8 cellular contexts compared by ENCODE assay signal in genomic region chr2:74527741-74528140, GRCh38. TPM values are rescaled to one million over a fixed set of nuclear protein-coding genes. Genes with fewer than 3 reads are reported as not detected.
DNase-seq lines count a peak whose midpoint lies in the region; TF ChIP-seq lines count a peak whose summit lies in the region.
"Had no signal": no experiment of that assay in that cellular context is flagged by ENCODE, and none has a peak within 500 bp of the region (broad histone marks: within the 10 kb centered on the region; RNA-seq: fewer than 3 reads in every experiment).

No MANE protein-coding gene starts in this region.

- intact Hi-C loops in Caco-2 (cut with micrococcal nuclease; ENCODE audit: unreplicated experiment) (loop anchor here (2.0 kb wide), 1 partner anchor 73 kb away; the partner anchor contains the start of gene INO80B), prostate gland (cut with DNase I) (loop anchor here (10.0 kb wide), 1 partner anchor 57 kb away; no protein-coding TSS in a partner anchor)

- WGBS in prostate gland = 93% methylated on average over 9 of the region's 9 CpGs

- POLR2A ChIA-PET in Caco-2 (lab: Charles Lee) = interaction anchor here (0.5 kb wide), 1 partner anchor 11 kb away, joined by 4 read pairs; no protein-coding TSS in a partner anchor

- H3K4me3 ChIP-seq in Caco-2 (ENCODE audit: low read depth, low read length) (no peak overlapping the region), prostate gland (no peak overlapping the region)

- H3K4me3 Mint-ChIP-seq in Caco-2 (ENCODE audit: unreplicated experiment) = peak overlapping the region; percentile 99
- peak overlapping the region; percentile 98 for H3K4me3 Mint-ChIP-seq in activated naive CD8-positive, alpha-beta T cell

- TSS peak; percentile 53 for BruUV-seq in Caco-2 (replicated peaks; lab: Mats Ljungman, UMichigan)

- peak overlapping the region; percentile 28 for H3K27ac Mint-ChIP-seq in Caco-2 (ENCODE audit: unreplicated experiment)
- no peak overlapping the region for H3K27ac Mint-ChIP-seq in activated naive CD8-positive, alpha-beta T cell

- H3K9me3 Mint-ChIP-seq in Caco-2 (ENCODE audit: unreplicated experiment) = no peaks in the 10 kb centered on the region
- H3K9me3 Mint-ChIP-seq in activated naive CD8-positive, alpha-beta T cell (ENCODE audit: low read depth) = no peaks in the 10 kb centered on the region

- no peak overlapping the region for H3K27ac ChIP-seq in prostate gland
- H3K27ac ChIP-seq: coronary artery had no signal

- H3K4me1 ChIP-seq in Caco-2 (peaks cover 6% of the 10 kb centered on the region), prostate gland (replicated peaks) (peaks cover 7% of the 10 kb centered on the region)

- H3K9me3 ChIP-seq in Caco-2 = no peaks in the 10 kb centered on the region
- H3K9me3 ChIP-seq in prostate gland = no peaks in the 10 kb centered on the region
- H3K9me3 ChIP-seq: transverse colon had no signal

- H3K4me1 Mint-ChIP-seq in Caco-2 (ENCODE audit: low read depth, unreplicated experiment) = peaks cover 18% of the 10 kb centered on the region
- H3K4me1 Mint-ChIP-seq in activated naive CD8-positive, alpha-beta T cell (ENCODE audit: low read depth) = peaks cover 35% of the 10 kb centered on the region

- DNase-seq in Caco-2 (no peak), prostate gland (ENCODE audit: low spot score) (no peak), NCI-H82 treated with DMSO at 0.1 percent for 48 hours (lab: John Stamatoyannopoulos, UW; ENCODE audit: unreplicated experiment) (no peak)
- DNase-seq: DMS79 treated with DMSO at 0.1 percent for 48 hours, small intestine, transverse colon had no signal

- CTCF ChIA-PET in Caco-2 (lab: Charles Lee) = no interaction called here

- H3K27me3 ChIP-seq in Caco-2 (replicated peaks; ENCODE audit: control insufficient read depth, insufficient read depth, low read length) (no peaks in the 10 kb centered on the region), prostate gland (replicated peaks; ENCODE audit: insufficient read depth) (no peaks in the 10 kb centered on the region)
- H3K27me3 ChIP-seq: transverse colon had no signal

- no peak for TF ChIP-seq POLR2A in prostate gland (IDR thresholded peaks at IDR 0.05)

- H3K36me3 ChIP-seq in Caco-2 (ENCODE audit: control insufficient read depth, insufficient read depth, low read length) = peaks cover 9% of the 10 kb centered on the region
- H3K36me3 ChIP-seq in prostate gland = peaks cover 0 to 4% of the 10 kb centered on the region in 2 donors

- peaks cover 46% of the 10 kb centered on the region for H3K36me3 Mint-ChIP-seq in Caco-2 (ENCODE audit: insufficient read depth, unreplicated experiment)
- H3K36me3 Mint-ChIP-seq in activated naive CD8-positive, alpha-beta T cell = peaks cover 18% of the 10 kb centered on the region

- no peaks in the 10 kb centered on the region for H3K27me3 Mint-ChIP-seq in Caco-2 (ENCODE audit: insufficient read depth, unreplicated experiment)
- no peaks in the 10 kb centered on the region for H3K27me3 Mint-ChIP-seq in activated naive CD8-positive, alpha-beta T cell

- no peak for TF ChIP-seq CTCF in Caco-2 (IDR thresholded peaks at IDR 0.05; ENCODE audit: insufficient read depth in 1 of 2, low read depth in 1 of 2, low read length in 1 of 2, severe bottlenecking in 1 of 2, unreplicated experiment in 1 of 2)
- TF ChIP-seq CTCF in prostate gland (IDR thresholded peaks at IDR 0.05) = no peak

RNA-seq across cellular contexts. Expression of gene DQX1, which starts 1.7 kb away (rescaled TPM):
- total RNA-seq in Caco-2 (2022) = 0.50 and 1.4 TPM in 2 replicates
- total RNA-seq in prostate gland = not detected

RNA-seq across cellular contexts. Expression of gene AUP1, which starts 1.8 kb away (rescaled TPM):
- 154 and 156 TPM in 2 replicates for total RNA-seq in Caco-2 (2022)
- total RNA-seq in prostate gland = 100 to 1,000 TPM; 101 to 124 TPM

RNA-seq across cellular contexts. Expression of gene HTRA2, which starts 2.0 kb away (rescaled TPM):
- total RNA-seq in Caco-2 (2022) (27.0 and 27.3 TPM in 2 replicates), prostate gland (10 to 100 TPM; 19.1 to 37.9 TPM)

RNA-seq across cellular contexts. Expression of gene TLX2, which starts 13.5 kb away (rescaled TPM):
- total RNA-seq in Caco-2 (2022) = 0.68 and 0.72 TPM in 2 replicates
- under 1 TPM in 1 of 2 donors, not detected in 1; 0.97 TPM for total RNA-seq in prostate gland

RNA-seq across cellular contexts. Expression of gene PCGF1, which starts 20.2 kb away (rescaled TPM):
- 27.0 and 29.7 TPM in 2 replicates for total RNA-seq in Caco-2 (2022)
- 10 to 100 TPM; 13.6 to 14.7 TPM for total RNA-seq in prostate gland
